10 cellular contexts compared by ENCODE assay signal in genomic region chr15:68113273-68113672, GRCh38. TPM values are rescaled to one million over a fixed set of nuclear protein-coding genes. Genes with fewer than 3 reads are reported as not detected.
DNase-seq lines count a peak whose midpoint lies in the region; ATAC-seq and TF ChIP-seq lines count a peak whose summit lies in the region.
"Had no signal": no experiment of that assay in that cellular context is flagged by ENCODE, and none has a peak within 500 bp of the region (broad histone marks: within the 10 kb centered on the region; RNA-seq: fewer than 3 reads in every experiment).

No MANE protein-coding gene starts in this region.

- TF ChIP-seq POLR2A in body of pancreas (IDR thresholded peaks at IDR 0.05) (no peak), Peyer's patch (IDR thresholded peaks at IDR 0.05) (no peak)

- peaks cover 84% of the 10 kb centered on the region for H3K4me1 Mint-ChIP-seq in CD4-positive, alpha-beta T cell (ENCODE audit: low read depth)
- H3K4me1 Mint-ChIP-seq in natural killer cell, result peaks cover 62 to 75% of the 10 kb centered on the region in 2 donors

- peaks cover 36% of the 10 kb centered on the region for H3K4me1 ChIP-seq in body of pancreas
- peaks cover 25% of the 10 kb centered on the region for H3K4me1 ChIP-seq in A673 (ENCODE audit: insufficient read depth, low read length, poor library complexity, severe bottlenecking)
- H3K4me1 ChIP-seq in Peyer's patch, result peaks cover 0 to 17% (median 1%) of the 10 kb centered on the region in 4 donors

- no peak for ATAC-seq in CD4-positive, alpha-beta T cell (ENCODE audit: poor library complexity)
- ATAC-seq in body of pancreas (peak; percentile 59), natural killer cell (no peak), HG03108 (IDR thresholded peaks at IDR 0.05; ENCODE audit: unreplicated experiment) (no peak)

- intact Hi-C loops in CD4-positive, alpha-beta T cell (cut with DNase I, micrococcal nuclease), result loop anchor here in 1 of 2 experiments (5.0 kb wide), 1 partner anchor 56 kb away; no protein-coding TSS in a partner anchor
- intact Hi-C loops in body of pancreas (cut with DNase I) (no loop called here), natural killer cell (cut with micrococcal nuclease) (loop anchor here (5.0 kb wide), 1 partner anchor 36 kb away; no protein-coding TSS in a partner anchor), A673 (cut with micrococcal nuclease; ENCODE audit: unreplicated experiment) (no loop called here)

- no peaks in the 10 kb centered on the region for H3K9me3 Mint-ChIP-seq in CD4-positive, alpha-beta T cell
- no peaks in the 10 kb centered on the region for H3K9me3 Mint-ChIP-seq in natural killer cell

- peak overlapping the region; percentile 54 for H3K4me3 Mint-ChIP-seq in CD4-positive, alpha-beta T cell
- H3K4me3 Mint-ChIP-seq in natural killer cell, result peak overlapping the region; percentile 64

- H3K27ac ChIP-seq in CD4-positive, alpha-beta T cell (ENCODE audit: low read depth, low read length), result no peak overlapping the region
- H3K27ac ChIP-seq in body of pancreas (peak overlapping the region in 3 of 4 donors; percentile 26 to 70 (median 47)), A673 (ENCODE audit: low read depth, low read length, poor library complexity, severe bottlenecking) (no peak overlapping the region), Peyer's patch (no peak overlapping the region)

- no peaks in the 10 kb centered on the region for H3K9me3 ChIP-seq in CD4-positive, alpha-beta T cell (ENCODE audit: control insufficient read depth, low read length)
- no peaks in the 10 kb centered on the region for H3K9me3 ChIP-seq in MG63
- H3K9me3 ChIP-seq in body of pancreas, result no peaks in the 10 kb centered on the region
- no peaks in the 10 kb centered on the region for H3K9me3 ChIP-seq in A673 (ENCODE audit: low read depth, low read length, poor library complexity, severe bottlenecking)
- H3K9me3 ChIP-seq in Peyer's patch, result no peaks in the 10 kb centered on the region
- H3K9me3 ChIP-seq: ascending aorta had no signal

- no peaks in the 10 kb centered on the region for H3K27me3 Mint-ChIP-seq in CD4-positive, alpha-beta T cell
- no peaks in the 10 kb centered on the region for H3K27me3 Mint-ChIP-seq in natural killer cell (ENCODE audit: low read depth in 2 of 2)

- CTCF ChIA-PET in CD4-positive, alpha-beta T cell (lab: Charles Lee), result interaction anchor here (1.2 kb wide), 1 partner anchor 21 kb away, joined by 3 read pairs; no protein-coding TSS in a partner anchor
- CTCF ChIA-PET in A673 (lab: Charles Lee), result no interaction called here

- H3K4me3 ChIP-seq in MG63 (no peak overlapping the region), body of pancreas (no peak overlapping the region), A673 (ENCODE audit: low read depth, low read length, poor library complexity, severe bottlenecking) (no peak overlapping the region), Peyer's patch (no peak overlapping the region)

- no peaks in the 10 kb centered on the region for H3K27me3 ChIP-seq in CD4-positive, alpha-beta T cell (ENCODE audit: control insufficient read depth, insufficient read depth, low read length)
- H3K27me3 ChIP-seq in MG63 (no peaks in the 10 kb centered on the region), body of pancreas (no peaks in the 10 kb centered on the region), A673 (replicated peaks; ENCODE audit: insufficient read depth, low read depth, low read length, poor library complexity) (no peaks in the 10 kb centered on the region), Peyer's patch (no peaks in the 10 kb centered on the region)
- H3K27me3 ChIP-seq: ascending aorta had no signal

- no TSS peak for BruUV-seq in A673 (replicated peaks; lab: Mats Ljungman, UMichigan)

- H3K27ac Mint-ChIP-seq in CD4-positive, alpha-beta T cell, result peak overlapping the region; percentile 23
- peak overlapping the region; percentile 85 to 88 for H3K27ac Mint-ChIP-seq in natural killer cell

- TF ChIP-seq CTCF in CD4-positive, alpha-beta T cell (IDR thresholded peaks at IDR 0.05), result no peak
- TF ChIP-seq CTCF in body of pancreas (IDR thresholded peaks at IDR 0.05), result no peak
- no peak for TF ChIP-seq CTCF in natural killer cell (IDR thresholded peaks at IDR 0.05)
- TF ChIP-seq CTCF in A673 (conservative IDR thresholded peaks at IDR 0.05; ENCODE audit: low read depth, low read length), result no peak
- TF ChIP-seq CTCF in Peyer's patch (IDR thresholded peaks at IDR 0.05), result no peak

- H3K36me3 ChIP-seq in MG63, result peaks cover 3% of the 10 kb centered on the region; the same call in 1 of the 2 replicates
- H3K36me3 ChIP-seq in body of pancreas (replicated peaks in 1 of 2; ENCODE audit: insufficient read depth in 1 of 2, low read depth in 2 of 2), result no peaks in the 10 kb centered on the region
- H3K36me3 ChIP-seq in A673 (ENCODE audit: insufficient read depth, low read length, poor library complexity, severe bottlenecking), result no peaks in the 10 kb centered on the region
- no peaks in the 10 kb centered on the region for H3K36me3 ChIP-seq in Peyer's patch
- H3K36me3 ChIP-seq: ascending aorta had no signal

- peaks cover 23% of the 10 kb centered on the region for H3K36me3 Mint-ChIP-seq in CD4-positive, alpha-beta T cell (ENCODE audit: low read depth)
- no peaks in the 10 kb centered on the region for H3K36me3 Mint-ChIP-seq in natural killer cell

- POLR2A ChIA-PET in CD4-positive, alpha-beta T cell (lab: Charles Lee), result interaction anchor here (0.6 to 4.3 kb wide), 2 partner anchors 31 to 58 kb away, joined by 5 to 32 read pairs; partner anchors contain the start of gene PIAS1
- POLR2A ChIA-PET in A673 (lab: Charles Lee; ENCODE audit: low non-redundant PET), result no interaction called here

- no peak for DNase-seq in CD4-positive, alpha-beta T cell
- DNase-seq in MG63 (peak; percentile 8), body of pancreas (peak in 2 of 4 donors; percentile 12 to 29), natural killer cell (no peak), NCI-H187 treated with DMSO at 0.1 percent for 48 hours (lab: John Stamatoyannopoulos, UW) (no peak), A673 (ENCODE audit: low spot score) (no peak), Peyer's patch (no peak)
- DNase-seq: nucleus accumbens had no signal

RNA-seq across cellular contexts. Expression of gene PIAS1, which starts 59.2 kb away (rescaled TPM):
- total RNA-seq in CD4-positive, alpha-beta T cell, result 10 to 100 TPM; 73.1 to 74.8 TPM
- total RNA-seq in MG63 (2014; rRNA removed; shearing (Covaris generic); ENCODE audit: low replicate concordance), result 7.6 and 30.4 TPM in 2 replicates
- total RNA-seq in body of pancreas (10 to 100 TPM; 24.1 to 63.3 TPM), natural killer cell (100 to 1,000 TPM in 1 of 3 donors, 10 to 100 TPM in 2; 94.7 to 103 (median 99.2) TPM), A673 (2021) (37.5 and 40.2 TPM in 2 replicates), Peyer's patch (10 to 100 TPM; 71.1 to 95.7 (median 81.0) TPM)

Comparison
In these comparisons a context has a peak if more than half of its experiments do, and no peak if none do; other contexts are left out.
1. H3K27ac ChIP-seq: peak in body of pancreas (3 of 4); none in CD4-positive, alpha-beta T cell (single experiment), A673 (single experiment) and Peyer's patch (0 of 4).